Comparison of ENCODE assay signal across 10 cellular contexts in the genomic region with DNA sequence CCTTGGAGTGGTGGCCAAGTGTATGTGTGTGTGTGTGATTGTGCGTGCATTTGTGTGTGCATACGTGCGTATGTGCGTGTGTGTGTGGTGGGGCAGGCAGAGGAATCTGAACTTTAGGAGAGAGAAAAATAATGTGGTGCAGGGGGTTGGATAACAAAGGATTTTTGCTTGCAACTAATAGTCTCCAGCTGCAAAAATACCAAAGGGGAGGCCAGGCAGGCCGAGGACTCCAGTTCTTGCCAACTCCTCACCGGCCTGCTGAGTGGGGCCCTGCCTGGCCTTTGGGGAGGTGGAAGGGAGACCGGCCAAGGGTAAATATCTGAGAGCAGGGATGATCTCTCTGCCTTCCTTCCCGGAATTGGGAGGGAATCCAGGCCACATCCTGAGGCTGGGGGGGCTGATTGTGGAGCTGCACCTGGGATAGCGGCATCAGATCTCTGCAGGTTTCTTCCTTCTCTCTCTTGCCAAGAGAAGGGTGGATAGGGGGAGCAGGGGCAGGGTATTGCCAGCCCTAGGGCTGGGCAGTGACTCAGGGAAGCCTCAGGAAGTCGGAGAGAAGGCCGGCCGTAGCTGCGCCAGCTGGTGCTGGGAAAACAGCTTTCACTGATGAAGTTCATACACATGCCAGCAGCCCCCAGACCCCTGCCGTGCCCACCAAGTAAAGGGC. TPM values are rescaled to one million over a fixed set of nuclear protein-coding genes. Genes with fewer than 3 reads are reported as not detected.
A peak's percentile ranks its signal among the peaks of the same experiment; 100 is the strongest.
DNase-seq lines count a peak whose midpoint lies in the region; ATAC-seq and TF ChIP-seq lines count a peak whose summit lies in the region.
"Had no signal": no experiment of that assay in that cellular context is flagged by ENCODE, and none has a peak within 500 bp of the region (broad histone marks: within the 10 kb centered on the region; RNA-seq: fewer than 3 reads in every experiment).

No MANE protein-coding gene starts in this region.

- 0 out of 2 replicates have a peak overlapping the region, but pooled peaks have one; percentile 59 for H3K27ac ChIP-seq in GM23338 (ENCODE audit: low read depth)
- peak overlapping the region; percentile 24 to 93 (median 85) for H3K27ac ChIP-seq in heart right ventricle
- peak overlapping the region; percentile 25 to 88 (median 81) for H3K27ac ChIP-seq in stomach
- H3K27ac ChIP-seq in SJCRH30 = no peak overlapping the region
- H3K27ac ChIP-seq: cardiac muscle cell had no signal

- H3K79me2 ChIP-seq in GM23338 (replicated peaks; ENCODE audit: insufficient read depth) = no peaks in the 10 kb centered on the region

- H3K27ac Mint-ChIP-seq in GM23338 = peak overlapping the region; percentile 52

- TF ChIP-seq CTCF in GM23338 (conservative IDR thresholded peaks at IDR 0.05; ENCODE audit: low read depth in 2 of 2) (no peak), astrocyte of the spinal cord (IDR thresholded peaks at IDR 0.05; ENCODE audit: low read depth, low read length) (no peak), heart right ventricle (IDR thresholded peaks at IDR 0.05) (no peak), stomach (IDR thresholded peaks at IDR 0.05) (no peak), BE2C (IDR thresholded peaks at IDR 0.05; ENCODE audit: low read depth, low read length) (no peak)

- 0 out of 2 replicates have a peak, but pooled peaks cover 8% of the 10 kb centered on the region for H3F3A ChIP-seq in GM23338 (replicated peaks; ENCODE audit: low read depth)

- no peaks in the 10 kb centered on the region for H3K9me3 ChIP-seq in heart right ventricle
- no peaks in the 10 kb centered on the region for H3K9me3 ChIP-seq in stomach
- no peaks in the 10 kb centered on the region for H3K9me3 ChIP-seq in SJCRH30 (replicated peaks)
- H3K9me3 ChIP-seq in BE2C = no peaks in the 10 kb centered on the region; the same call in none of the 2 replicates

- H3K27me3 Mint-ChIP-seq in GM23338 (ENCODE audit: insufficient read depth, low read depth, poor library complexity) = peaks cover 16% of the 10 kb centered on the region

- H3K27me3 ChIP-seq in GM23338 (ENCODE audit: insufficient read depth) (no peaks in the 10 kb centered on the region), heart right ventricle (no peaks in the 10 kb centered on the region), stomach (no peaks in the 10 kb centered on the region), SJCRH30 (no peaks in the 10 kb centered on the region), BE2C (no peaks in the 10 kb centered on the region)
- H3K27me3 ChIP-seq: cardiac muscle cell had no signal

- H3K36me3 ChIP-seq in GM23338 (ENCODE audit: insufficient read depth) (peaks cover 6% of the 10 kb centered on the region), heart right ventricle (peaks cover 0 to 82% (median 18%) of the 10 kb centered on the region in 9 donors), stomach (peaks cover 10 to 42% (median 31%) of the 10 kb centered on the region in 4 donors), SJCRH30 (peaks cover 25% of the 10 kb centered on the region), BE2C (no peaks in the 10 kb centered on the region)

- TF ChIP-seq POLR2A in stomach (IDR thresholded peaks at IDR 0.05) = no peak

- H2AFZ ChIP-seq in GM23338 = no peak overlapping the region

- intact Hi-C loops in heart right ventricle (cut with DNase I) = no loop called here
- intact Hi-C loops in stomach (cut with DNase I; ENCODE audit: low total_unique reads) = no loop called here

- WGBS in heart right ventricle, 2 donors = 31 to 36% methylated on average over 14 of the region's 14 CpGs
- 55 to 79% (median 68%) methylated on average over 13 to 14 of the region's 14 CpGs for WGBS in stomach, 5 donors

- no peaks in the 10 kb centered on the region for H3K9me3 Mint-ChIP-seq in GM23338

- H3K4me1 Mint-ChIP-seq in GM23338 = peaks cover 40% of the 10 kb centered on the region

- ATAC-seq in GM23338 (peak; percentile 8; the same call in 2 of the 3 replicates), heart right ventricle (peak in 7 of 8 donors; percentile 11 to 53 (median 34)), HG02885 (IDR thresholded peaks at IDR 0.05; ENCODE audit: poor library complexity, unreplicated experiment) (no peak)

- no peaks in the 10 kb centered on the region for H3K4me1 ChIP-seq in GM23338 (ENCODE audit: insufficient read depth)
- peaks cover 51 to 100% (median 66%) of the 10 kb centered on the region in 9 donors for H3K4me1 ChIP-seq in heart right ventricle
- H3K4me1 ChIP-seq in stomach = peaks cover 63 to 84% (median 70%) of the 10 kb centered on the region in 4 donors
- H3K4me1 ChIP-seq in SJCRH30 = peaks cover 6% of the 10 kb centered on the region; the same call in 1 of the 2 replicates
- H3K4me1 ChIP-seq in BE2C = peaks cover 22% of the 10 kb centered on the region

- H3K4me3 Mint-ChIP-seq in GM23338 = no peak overlapping the region; the same call in 2 of the 3 replicates

- no peak for TF ChIP-seq EP300 in stomach (IDR thresholded peaks at IDR 0.05)

- DNase-seq in GM23338 (ENCODE audit: low spot score) (no peak), astrocyte of the spinal cord (ENCODE audit: low read depth, low spot score) (peak; percentile 91), heart right ventricle (peak; percentile 40 to 59), stomach (no peak), NCI-H2029 (lab: John Stamatoyannopoulos, UW) (no peak), SJCRH30 (no peak), BE2C (no peak)

- H3K9me2 ChIP-seq in GM23338 (ENCODE audit: insufficient read depth) = no peaks in the 10 kb centered on the region

- H3K4me2 ChIP-seq in GM23338 = no peak overlapping the region

- in situ Hi-C loops in astrocyte of the spinal cord (cut with HindIII; ENCODE audit: low sequenced_read_pairs) = no loop called here

- no peak overlapping the region for H3K4me3 ChIP-seq in GM23338
- H3K4me3 ChIP-seq in astrocyte of the spinal cord (ENCODE audit: low read depth, low read length) = no peak overlapping the region
- H3K4me3 ChIP-seq in heart right ventricle = no peak overlapping the region
- H3K4me3 ChIP-seq in stomach = no peak overlapping the region
- no peak overlapping the region for H3K4me3 ChIP-seq in SJCRH30
- no peak overlapping the region for H3K4me3 ChIP-seq in BE2C (ENCODE audit: low read depth, low read length)
- H3K4me3 ChIP-seq: cardiac muscle cell had no signal

- peaks cover 12% of the 10 kb centered on the region for H4K20me1 ChIP-seq in GM23338 (replicated peaks; ENCODE audit: insufficient read depth)

- peaks cover 85% of the 10 kb centered on the region for H3K36me3 Mint-ChIP-seq in GM23338 (ENCODE audit: low read depth)

RNA-seq across cellular contexts. Expression of a gene that starts 4.5 kb away (rescaled TPM):
- not detected in 2 replicates for total RNA-seq in GM23338 (2014; rRNA removed; shearing (Covaris generic))
- polyA plus RNA-seq in GM23338 (2016; fragmentation: Nextera tagmentation; extraction: Ambion mirVana) (0.86 TPM in 1 of 2 replicates, not detected in the other), heart right ventricle (not detected), stomach (not detected)
- total RNA-seq in heart right ventricle (not detected), stomach (not detected)
- total RNA-seq in SJCRH30 (2014; rRNA removed; shearing (Covaris generic)) = 1.1 and 1.3 TPM in 2 replicates
- polyA plus RNA-seq in BE2C (2012; ENCODE audit: insufficient read depth, insufficient read length, low read depth) = not detected
- total RNA-seq: cardiac muscle cell, mesenteric fat pad had no signal
- polyA plus RNA-seq: cardiac muscle cell had no signal

RNA-seq across cellular contexts. Expression of a gene that starts 23.6 kb away (rescaled TPM):
- 130 and 145 TPM in 2 replicates for total RNA-seq in GM23338 (2014; rRNA removed; shearing (Covaris generic))
- 26.6 and 29.9 TPM in 2 replicates for polyA plus RNA-seq in GM23338 (2016; fragmentation: Nextera tagmentation; extraction: Ambion mirVana)
- total RNA-seq in heart right ventricle = 100 to 1,000 TPM in 4 of 10 donors, 10 to 100 TPM in 6; 46.3 to 259 (median 82.7) TPM
- polyA plus RNA-seq in heart right ventricle = 10 to 100 TPM; 46.6 to 46.7 TPM
- 100 to 1,000 TPM in 4 of 5 donors, 10 to 100 TPM in 1; 97.8 to 510 (median 129) TPM for total RNA-seq in stomach
- polyA plus RNA-seq in stomach = 10 to 100 TPM; 13.5 to 25.9 (median 13.6) TPM
- total RNA-seq in SJCRH30 (2014; rRNA removed; shearing (Covaris generic)) = 53.7 and 58.6 TPM in 2 replicates
- 6.4 TPM for polyA plus RNA-seq in BE2C (2012; ENCODE audit: insufficient read depth, insufficient read length, low read depth)

RNA-seq across cellular contexts. Expression of a gene that starts 40.7 kb away (rescaled TPM):
- total RNA-seq in GM23338 (2014; rRNA removed; shearing (Covaris generic)) = 26.3 and 28.1 TPM in 2 replicates
- polyA plus RNA-seq in GM23338 (2016; fragmentation: Nextera tagmentation; extraction: Ambion mirVana) (11.0 and 14.3 TPM in 2 replicates), heart right ventricle (10 to 100 TPM; 36.0 to 77.8 TPM), stomach (100 to 1,000 TPM; 138 to 477 (median 147) TPM)
- total RNA-seq in heart right ventricle (10 to 100 TPM; 23.3 to 72.3 (median 38.0) TPM), stomach (100 to 1,000 TPM in 4 of 5 donors, 10 to 100 TPM in 1; 81.9 to 343 (median 209) TPM)
- 15.1 and 15.8 TPM in 2 replicates for total RNA-seq in SJCRH30 (2014; rRNA removed; shearing (Covaris generic))
- 1.6 TPM for polyA plus RNA-seq in BE2C (2012; ENCODE audit: insufficient read depth, insufficient read length, low read depth)

Comparison
In these comparisons a context has a peak if more than half of its experiments do, and no peak if none do; other contexts are left out.
1. DNase-seq: peak in astrocyte of the spinal cord (single experiment) and heart right ventricle (2 of 2); none in GM23338 (single experiment), stomach (single experiment), NCI-H2029 (single experiment), SJCRH30 (0 of 2) and BE2C (single experiment).